Comparison of ENCODE assay signal across 28 cellular contexts in genomic region chr15:60875681-60876080, GRCh38.
"Had no signal": no experiment of that assay in that cellular context is flagged by ENCODE, and none has a peak within 500 bp of the region (broad histone marks: within the 10 kb centered on the region; RNA-seq: fewer than 3 reads in every experiment).

No MANE protein-coding gene starts in this region.

- DNase-seq: colonic mucosa; effector CD8-positive, alpha-beta T cell; foreskin keratinocyte; heart left ventricle; immature natural killer cell; islet precursor cell; kidney glomerular epithelial cell; left colon; left ventricle myocardium superior; midbrain; naive thymus-derived CD4-positive, alpha-beta T cell; occipital lobe; ovary; posterior cingulate gyrus; psoas muscle; right cardiac atrium; sigmoid colon; stimulated activated CD4-positive, alpha-beta T cell treated with anti-CD3 and anti-CD28 coated beads, Interleukin-2, amount 100 ng/mL, for 24 hours; stimulated activated CD4-positive, alpha-beta T cell treated with anti-CD3 and anti-CD28 coated beads, Interleukin-4, amount 100 ng/mL, for 24 hours; stimulated activated naive CD4-positive, alpha-beta T cell treated with Interleukin-2 at 50 U/mL for 16 hours; stomach; thyroid gland; trophoblast cell had no signal

- H3K4me3 ChIP-seq: colonic mucosa, esophagus muscularis mucosa, gastroesophageal sphincter, heart left ventricle, hepatocyte, lung, ovary, psoas muscle, sigmoid colon, stomach, thyroid gland had no signal

- H3K4me1 ChIP-seq: colonic mucosa, foreskin keratinocyte, psoas muscle had no signal

- H3K36me3 ChIP-seq: colonic mucosa, esophagus muscularis mucosa, gastroesophageal sphincter, heart left ventricle, ovary, sigmoid colon, stomach, thyroid gland had no signal

- H3K9me3 ChIP-seq: colonic mucosa, esophagus muscularis mucosa, gastroesophageal sphincter, heart left ventricle, ovary, psoas muscle, sigmoid colon, stomach, thyroid gland had no signal

- H3K4me2 ChIP-seq: hepatocyte had no signal

- H3K27ac ChIP-seq: colonic mucosa, esophagus muscularis mucosa, foreskin keratinocyte, gastroesophageal sphincter, heart left ventricle, hepatocyte, ovary, psoas muscle, sigmoid colon, stomach, thyroid gland had no signal

- H3K27me3 ChIP-seq: colonic mucosa, esophagus muscularis mucosa, foreskin keratinocyte, gastroesophageal sphincter, heart left ventricle, hepatocyte, ovary, sigmoid colon, stomach, thyroid gland had no signal

- H3K79me2 ChIP-seq: hepatocyte had no signal

- H2AFZ ChIP-seq: hepatocyte had no signal

- FAIRE-seq: endothelial cell of umbilical vein had no signal
